In the genomic region with DNA sequence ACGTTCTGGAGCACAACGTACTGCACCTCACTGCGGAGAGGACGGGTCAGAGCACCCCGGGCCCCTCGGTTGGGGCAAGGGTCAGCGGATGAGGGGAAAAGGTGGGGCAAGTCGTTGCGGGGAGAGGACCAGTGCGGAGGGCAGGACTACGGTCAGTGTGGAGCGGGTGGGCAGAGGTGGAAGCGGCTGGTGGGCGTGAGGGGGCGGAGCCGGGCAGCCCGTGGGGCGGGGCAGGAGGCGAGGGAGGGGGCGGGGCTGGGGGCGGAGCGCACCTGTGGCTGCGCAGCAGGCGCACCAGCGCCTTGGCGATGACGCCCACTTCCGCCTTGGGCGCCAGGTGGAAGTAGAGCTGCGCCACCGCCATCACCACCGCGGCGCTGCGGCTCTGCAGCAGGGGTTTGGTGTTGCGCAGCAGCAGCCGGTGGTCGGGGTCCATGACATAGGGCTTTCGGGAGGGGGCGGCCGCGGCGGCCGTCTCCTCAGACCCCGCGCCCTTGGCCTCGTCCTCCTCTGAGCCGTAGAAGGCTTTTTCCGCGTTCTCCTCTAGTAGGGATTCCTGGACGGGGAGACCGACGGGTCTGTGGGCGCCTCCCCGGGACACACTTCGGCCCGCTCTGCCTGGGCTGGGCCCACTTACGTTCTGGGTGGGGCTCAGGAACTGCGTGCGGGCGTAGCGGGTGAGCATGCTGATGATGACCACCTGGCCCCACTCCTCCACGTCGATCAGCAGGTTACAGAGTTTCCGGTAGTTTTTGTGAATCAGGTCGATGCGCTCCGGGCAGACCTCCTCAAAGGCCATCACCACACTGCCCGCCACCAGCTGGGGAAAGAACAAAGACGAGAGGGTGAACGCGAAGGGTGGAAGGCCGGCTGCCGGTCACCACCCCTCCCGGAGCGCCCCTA, we compare ENCODE assay signal across 8 cellular contexts. TPM values are rescaled to one million over a fixed set of nuclear protein-coding genes. Genes with fewer than 3 reads are reported as not detected.
DNase-seq lines count a peak whose midpoint lies in the region; ATAC-seq and TF ChIP-seq lines count a peak whose summit lies in the region.

No MANE protein-coding gene starts in this region.

- H3K4me3 ChIP-seq in kidney epithelial cell (ENCODE audit: low read depth, low read length): peak overlapping the region; percentile 43

- peak; percentile 34 for TF ChIP-seq CTCF in kidney epithelial cell (IDR thresholded peaks at IDR 0.05; ENCODE audit: insufficient read depth, low read length, poor library complexity, severe bottlenecking)

- DNase-seq in NCI-H774 (lab: John Stamatoyannopoulos, UW) (peak; percentile 88), activated gamma-delta T cell (lab: John Stamatoyannopoulos, UW) (peak; percentile 57), kidney epithelial cell (ENCODE audit: low read depth) (no peak), NCI-H1694 treated with DMSO at 0.1 percent for 48 hours (lab: John Stamatoyannopoulos, UW) (no peak)
- DNase-seq in stimulated activated CD4-positive, alpha-beta T cell treated with anti-CD3 and anti-CD28 coated beads, TNF-alpha, amount 100 ng/mL, for 24 hours (ENCODE audit: low read depth in 3 of 3): peak; percentile 58 to 77 (median 59)

- peaks cover 23% of the 10 kb centered on the region for H3K27me3 ChIP-seq in kidney epithelial cell (ENCODE audit: control insufficient read depth, insufficient read depth, low read length)

- H3K36me3 ChIP-seq in kidney epithelial cell (ENCODE audit: control insufficient read depth, insufficient read depth, low read length): no peaks in the 10 kb centered on the region

- ATAC-seq in GM18502 (IDR thresholded peaks at IDR 0.05; ENCODE audit: poor library complexity, unreplicated experiment) (peak; percentile 94), HG02885 (IDR thresholded peaks at IDR 0.05; ENCODE audit: poor library complexity, unreplicated experiment) (peak; percentile 76), GM18517 (IDR thresholded peaks at IDR 0.05; ENCODE audit: unreplicated experiment) (no peak)

RNA-seq across cellular contexts. Expression of a gene that starts 29.2 kb away (rescaled TPM):
- total RNA-seq in kidney epithelial cell: 0.54 and 0.75 TPM in 2 replicates

RNA-seq across cellular contexts. Expression of a gene that starts 33.3 kb away (rescaled TPM):
- total RNA-seq in kidney epithelial cell: 3.8 and 5.5 TPM in 2 replicates

Comparison
In these comparisons a context has a peak if more than half of its experiments do, and no peak if none do; other contexts are left out.
1. DNase-seq: peak in NCI-H774 (single experiment), activated gamma-delta T cell (single experiment) and stimulated activated CD4-positive, alpha-beta T cell treated with anti-CD3 and anti-CD28 coated beads, TNF-alpha, amount 100 ng/mL, for 24 hours (3 of 3); none in kidney epithelial cell (single experiment) and NCI-H1694 treated with DMSO at 0.1 percent for 48 hours (single experiment).